Comparison of ENCODE assay signal across 1 cellular context in genomic region chr13:40187836-40188591, GRCh38.
TF ChIP-seq lines count a peak whose summit lies in the region.

No MANE protein-coding gene starts in this region.

TF ChIP-seq in GM23338, 12 proteins besides CTCF, POLR2A, EP300 and RAD21 (continued from another document):
- TF ChIP-seq REST (IDR thresholded peaks at IDR 0.05; ENCODE audit: unreplicated experiment), result no peak
- TF ChIP-seq EZH2phosphoT487 (IDR thresholded peaks at IDR 0.05; ENCODE audit: unreplicated experiment), result no peak
- no peak for TF ChIP-seq POLR2AphosphoS5 (IDR thresholded peaks at IDR 0.05; ENCODE audit: low read depth)
- TF ChIP-seq JUNB (IDR thresholded peaks at IDR 0.05; ENCODE audit: unreplicated experiment), result no peak
- no peak for TF ChIP-seq STAT1 (IDR thresholded peaks at IDR 0.05; ENCODE audit: unreplicated experiment)
